In genomic region chr12:7806863-7807487, GRCh38 we compare ENCODE assay signal across 10 cellular contexts. TPM values are rescaled to one million over a fixed set of nuclear protein-coding genes. Genes with fewer than 3 reads are reported as not detected.
DNase-seq lines count a peak whose midpoint lies in the region; ATAC-seq, FAIRE-seq and TF ChIP-seq lines count a peak whose summit lies in the region.
"Had no signal": no experiment of that assay in that cellular context is flagged by ENCODE, and none has a peak within 500 bp of the region (broad histone marks: within the 10 kb centered on the region; RNA-seq: fewer than 3 reads in every experiment).

No MANE protein-coding gene starts in this region.

- H3K4me2 ChIP-seq in keratinocyte (ENCODE audit: control insufficient read depth, extremely low read depth, insufficient read depth, low read depth, low read length): no peak overlapping the region
- H3K4me2 ChIP-seq: BLaER1 had no signal

- H4K20me1 ChIP-seq in keratinocyte (ENCODE audit: control insufficient read depth, extremely low read depth, insufficient read depth, low read length): no peaks in the 10 kb centered on the region
- H4K20me1 ChIP-seq: BLaER1 had no signal

- H3K27me3 ChIP-seq in WERI-Rb-1 (ENCODE audit: insufficient read depth, low read depth, severe bottlenecking) (no peaks in the 10 kb centered on the region), breast epithelium (no peaks in the 10 kb centered on the region), keratinocyte (ENCODE audit: control insufficient read depth, extremely low read depth, insufficient read depth, low read length) (no peaks in the 10 kb centered on the region)
- H3K27me3 ChIP-seq: BLaER1 had no signal

- TF ChIP-seq CTCF in WERI-Rb-1 (IDR thresholded peaks at IDR 0.05; ENCODE audit: low read depth, low read length) (peak; percentile 79), breast epithelium (IDR thresholded peaks at IDR 0.05) (peak in 2 of 3 donors; percentile 37 to 70), keratinocyte (optimal IDR thresholded peaks at IDR 0.05 in 1 of 3, IDR thresholded peaks at IDR 0.05 in 1 of 3, conservative IDR thresholded peaks at IDR 0.05 in 1 of 3; ENCODE audit: extremely low read depth in 1 of 3, insufficient read depth in 2 of 3, low read length in 3 of 3) (peak; percentile 86 to 97 (median 96))

- no peak for TF ChIP-seq POLR2A in breast epithelium (IDR thresholded peaks at IDR 0.05)

- intact Hi-C loops in breast epithelium (cut with DNase I; ENCODE audit: low total_unique reads): no loop called here

- no peak overlapping the region for H3K4me3 ChIP-seq in WERI-Rb-1 (ENCODE audit: low read depth, low read length)
- H3K4me3 ChIP-seq in breast epithelium: no peak overlapping the region
- no peak overlapping the region for H3K4me3 ChIP-seq in keratinocyte (ENCODE audit: control insufficient read depth in 2 of 3, extremely low read depth in 1 of 3, insufficient read depth in 2 of 3, low read depth in 1 of 3, low read length in 3 of 3)
- H3K4me3 ChIP-seq: BLaER1, skin epidermis had no signal

- H3K27ac ChIP-seq in WERI-Rb-1 (no peak overlapping the region), breast epithelium (no peak overlapping the region), keratinocyte (ENCODE audit: control insufficient read depth, insufficient read depth, low read length) (no peak overlapping the region)
- H3K27ac ChIP-seq: BLaER1, skin epidermis had no signal

- H3K79me2 ChIP-seq in keratinocyte (ENCODE audit: control insufficient read depth, insufficient read depth, low read length): no peaks in the 10 kb centered on the region

- H2AFZ ChIP-seq in keratinocyte (ENCODE audit: control insufficient read depth, low read length): no peak overlapping the region

- peak; percentile 19 to 54 (median 20) for DNase-seq in NCI-H1417 (lab: John Stamatoyannopoulos, UW)
- DNase-seq in NCI-H1417 treated with DMSO at 0.1 percent for 48 hours (lab: John Stamatoyannopoulos, UW): no peak
- peak; percentile 19 for DNase-seq in NCI-H146 (lab: John Stamatoyannopoulos, UW)
- DNase-seq in WERI-Rb-1: peak; percentile 76
- DNase-seq in breast epithelium (ENCODE audit: low spot score in 2 of 2): no peak
- DNase-seq in keratinocyte (ENCODE audit: low read depth, low spot score): peak; percentile 35
- peak; percentile 28 to 52 (median 40) for DNase-seq in stimulated activated CD4-positive, alpha-beta T cell treated with anti-CD3 and anti-CD28 coated beads, Interleukin-1b, Interleukin-23, amount 100 ng/mL, for 24 hours (ENCODE audit: low read depth in 4 of 4, low spot score in 1 of 4)

- ATAC-seq in HG02870 (IDR thresholded peaks at IDR 0.05; ENCODE audit: unreplicated experiment): no peak

- FAIRE-seq in keratinocyte (lab: Jason Lieb, UNC): peak; percentile 90

- dilution Hi-C loops in keratinocyte (cut with MboI; ENCODE audit: extremely low pct_ligation_motif_present, low sequenced_read_pairs): no loop called here

- H3K9ac ChIP-seq in keratinocyte (ENCODE audit: control insufficient read depth, extremely low read depth, insufficient read depth, low read length): no peak overlapping the region
- H3K9ac ChIP-seq: BLaER1 had no signal

- no peaks in the 10 kb centered on the region for H3K4me1 ChIP-seq in breast epithelium
- H3K4me1 ChIP-seq in keratinocyte (ENCODE audit: control insufficient read depth, extremely low read depth, insufficient read depth, low read length): peaks cover 9% of the 10 kb centered on the region
- H3K4me1 ChIP-seq: BLaER1 had no signal

- H3K9me3 ChIP-seq in WERI-Rb-1 (ENCODE audit: severe bottlenecking) (no peaks in the 10 kb centered on the region), breast epithelium (no peaks in the 10 kb centered on the region), keratinocyte (ENCODE audit: control insufficient read depth, low read depth, low read length) (no peaks in the 10 kb centered on the region)
- H3K9me3 ChIP-seq: BLaER1 had no signal

- H3K36me3 ChIP-seq in WERI-Rb-1 (no peaks in the 10 kb centered on the region), breast epithelium (no peaks in the 10 kb centered on the region), keratinocyte (ENCODE audit: control insufficient read depth in 2 of 2, extremely low read depth in 1 of 2, insufficient read depth in 2 of 2, low read length in 2 of 2) (no peaks in the 10 kb centered on the region)
- H3K36me3 ChIP-seq: BLaER1 had no signal

- no peaks in the 10 kb centered on the region for H3K9me1 ChIP-seq in keratinocyte (ENCODE audit: control insufficient read depth, extremely low read depth, insufficient read depth, low read length)

RNA-seq across cellular contexts. Expression of gene NANOG, which starts 17.8 kb away (rescaled TPM):
- total RNA-seq in breast epithelium: under 1 TPM in 2 of 3 donors, not detected in 1; 0.15 to 0.32 TPM
- polyA plus RNA-seq in keratinocyte: 0.01 TPM in 2 of 3 replicates, not detected in the other
- polyA plus RNA-seq in keratinocyte (2011; ENCODE audit: low read depth): not detected
- not detected in 2 replicates for polyA plus RNA-seq in keratinocyte (2011; cell fraction: cytosol; rRNA removed)
- 0.08 and 0.09 TPM in 2 replicates for polyA plus RNA-seq in keratinocyte (2011; cell fraction: nucleus; rRNA removed)
- polyA plus RNA-seq in keratinocyte (2012; ENCODE audit: low replicate concordance): not detected in 2 replicates
- polyA minus RNA-seq in keratinocyte: 0.10 to 0.13 TPM in 2 of 3 replicates, not detected in the other
- polyA minus RNA-seq in keratinocyte (2011; cell fraction: cytosol; rRNA and poly(A)+ RNA removed): not detected
- polyA minus RNA-seq in keratinocyte (2011; cell fraction: nucleus; rRNA and poly(A)+ RNA removed): 0.32 TPM in 1 of 2 replicates, not detected in the other

RNA-seq across cellular contexts. Expression of gene NANOGNB, which starts 42.0 kb away (rescaled TPM):
- total RNA-seq in breast epithelium: not detected
- not detected in 3 replicates for polyA plus RNA-seq in keratinocyte
- not detected for polyA plus RNA-seq in keratinocyte (2011; ENCODE audit: low read depth)
- not detected in 2 replicates for polyA plus RNA-seq in keratinocyte (2011; cell fraction: cytosol; rRNA removed)
- not detected in 2 replicates for polyA plus RNA-seq in keratinocyte (2011; cell fraction: nucleus; rRNA removed)
- not detected in 2 replicates for polyA plus RNA-seq in keratinocyte (2012; ENCODE audit: low replicate concordance)
- not detected in 3 replicates for polyA minus RNA-seq in keratinocyte
- polyA minus RNA-seq in keratinocyte (2011; cell fraction: cytosol; rRNA and poly(A)+ RNA removed): not detected
- not detected in 2 replicates for polyA minus RNA-seq in keratinocyte (2011; cell fraction: nucleus; rRNA and poly(A)+ RNA removed)

RNA-seq across cellular contexts. Expression of gene CLEC4C, which starts 59.8 kb away (rescaled TPM):
- total RNA-seq in breast epithelium: not detected
- polyA plus RNA-seq in keratinocyte: not detected in 3 replicates
- not detected for polyA plus RNA-seq in keratinocyte (2011; ENCODE audit: low read depth)
- not detected in 2 replicates for polyA plus RNA-seq in keratinocyte (2011; cell fraction: cytosol; rRNA removed)
- polyA plus RNA-seq in keratinocyte (2011; cell fraction: nucleus; rRNA removed): not detected in 2 replicates
- polyA plus RNA-seq in keratinocyte (2012; ENCODE audit: low replicate concordance): not detected in 2 replicates
- polyA minus RNA-seq in keratinocyte: not detected in 3 replicates
- polyA minus RNA-seq in keratinocyte (2011; cell fraction: cytosol; rRNA and poly(A)+ RNA removed): not detected
- not detected in 2 replicates for polyA minus RNA-seq in keratinocyte (2011; cell fraction: nucleus; rRNA and poly(A)+ RNA removed)

Comparison
In these comparisons a context has a peak if more than half of its experiments do, and no peak if none do; other contexts are left out.
1. DNase-seq: peak in NCI-H1417 (3 of 3), NCI-H146 (single experiment), WERI-Rb-1 (single experiment), keratinocyte (single experiment) and stimulated activated CD4-positive, alpha-beta T cell treated with anti-CD3 and anti-CD28 coated beads, Interleukin-1b, Interleukin-23, amount 100 ng/mL, for 24 hours (4 of 4); none in NCI-H1417 treated with DMSO at 0.1 percent for 48 hours (single experiment) and breast epithelium (0 of 2).
2. Peak in every context shown above with its lines, with median percentiles within 50 percentile points of each other: CTCF ChIP-seq.